20 cellular contexts compared by ENCODE assay signal in genomic region chrX:154023276-154024000, GRCh38. TPM values are rescaled to one million over a fixed set of nuclear protein-coding genes. Genes with fewer than 3 reads are reported as not detected.
A peak's percentile ranks its signal among the peaks of the same experiment; 100 is the strongest.
DNase-seq lines count a peak whose midpoint lies in the region; ATAC-seq and TF ChIP-seq lines count a peak whose summit lies in the region.
"Had no signal": no experiment of that assay in that cellular context is flagged by ENCODE, and none has a peak within 500 bp of the region (broad histone marks: within the 10 kb centered on the region; RNA-seq: fewer than 3 reads in every experiment).

No MANE protein-coding gene starts in this region.

- H3K9me3 ChIP-seq in cardiac muscle cell (ENCODE audit: low read depth) (no peaks in the 10 kb centered on the region), right cardiac atrium (ENCODE audit: control insufficient read depth, low read length) (no peaks in the 10 kb centered on the region)
- H3K9me3 ChIP-seq: colonic mucosa, mucosa of descending colon, pancreas, suprapubic skin had no signal

- H3K4me3 Mint-ChIP-seq in activated CD8-positive, alpha-beta T cell treated with anti-CD3 and anti-CD28 coated beads, Interleukin-2, amount 10 ng/mL, durations not matched to agents 7 days and 5 days, result no peak overlapping the region
- H3K4me3 Mint-ChIP-seq in type B pancreatic cell, result peak overlapping the region; percentile 49

- H3K36me3 ChIP-seq in cardiac muscle cell, result no peaks in the 10 kb centered on the region
- H3K36me3 ChIP-seq: colonic mucosa, pancreas, suprapubic skin had no signal

- 73% methylated on average over 27 of the region's 27 CpGs for WGBS in right cardiac atrium

- H3K36me3 Mint-ChIP-seq in activated CD8-positive, alpha-beta T cell treated with anti-CD3 and anti-CD28 coated beads, Interleukin-2, amount 10 ng/mL, durations not matched to agents 7 days and 5 days (ENCODE audit: low read depth), result peaks cover 16% of the 10 kb centered on the region
- H3K36me3 Mint-ChIP-seq in type B pancreatic cell, result no peaks in the 10 kb centered on the region

- DNase-seq in cardiac muscle cell (ENCODE audit: low read depth in 1 of 2, low spot score in 1 of 2), result no peak
- no peak for DNase-seq in right cardiac atrium
- no peak for DNase-seq in activated CD8-positive, alpha-beta T cell treated with anti-CD3 and anti-CD28 coated beads, Interleukin-2, amount 10 ng/mL, durations not matched to agents 7 days and 5 days
- DNase-seq in left lobe of liver (ENCODE audit: low spot score), result no peak
- DNase-seq in type B pancreatic cell (ENCODE audit: extremely low spot score, unreplicated experiment), result no peak
- DNase-seq in dedifferentiated amniotic fluid mesenchymal stem cell (ENCODE audit: extremely low spot score), result no peak
- no peak for DNase-seq in NCI-H128 (lab: John Stamatoyannopoulos, UW; ENCODE audit: unreplicated experiment)
- DNase-seq in glomerular visceral epithelial cell (ENCODE audit: extremely low spot score), result no peak
- DNase-seq: activated CD4-positive, alpha-beta T cell treated with anti-CD3 and anti-CD28 coated beads, Interleukin-2, amount 50 U/mL, for 1 hour; colonic mucosa; foreskin melanocyte; left cardiac atrium; NCI-H1048; NCI-H526; stimulated activated CD4-positive, alpha-beta T cell treated with anti-CD3 and anti-CD28 coated beads, Interleukin-2, amount 100 ng/mL, for 48 hours had no signal

- H3K27ac ChIP-seq in cardiac muscle cell, result peak overlapping the region; percentile 86
- no peak overlapping the region for H3K27ac ChIP-seq in right cardiac atrium (ENCODE audit: low read length)
- H3K27ac ChIP-seq: colonic mucosa, KMS-11, pancreas, suprapubic skin had no signal

- CTCF ChIA-PET in activated CD8-positive, alpha-beta T cell treated with anti-CD3 and anti-CD28 coated beads, Interleukin-2, amount 10 ng/mL, durations not matched to agents 7 days and 5 days (lab: Charles Lee), result no interaction called here

- TF ChIP-seq CTCF in cardiac muscle cell (IDR thresholded peaks at IDR 0.05; ENCODE audit: low read depth, low read length) (no peak), type B pancreatic cell (conservative IDR thresholded peaks at IDR 0.05) (no peak)

- H3K4me1 Mint-ChIP-seq in activated CD8-positive, alpha-beta T cell treated with anti-CD3 and anti-CD28 coated beads, Interleukin-2, amount 10 ng/mL, durations not matched to agents 7 days and 5 days (ENCODE audit: low read depth), result peaks cover 10% of the 10 kb centered on the region
- peaks cover 20% of the 10 kb centered on the region for H3K4me1 Mint-ChIP-seq in type B pancreatic cell (ENCODE audit: unreplicated experiment)

- ATAC-seq in right cardiac atrium (no peak), left lobe of liver (peak; percentile 48)
- no peak for ATAC-seq in activated CD8-positive, alpha-beta T cell treated with anti-CD3 and anti-CD28 coated beads, Interleukin-2, amount 10 ng/mL, durations not matched to agents 7 days and 5 days
- ATAC-seq: left cardiac atrium, mucosa of descending colon, pancreas had no signal

- POLR2A ChIA-PET in activated CD8-positive, alpha-beta T cell treated with anti-CD3 and anti-CD28 coated beads, Interleukin-2, amount 10 ng/mL, durations not matched to agents 7 days and 5 days (lab: Charles Lee), result interaction anchor here (0.6 kb wide), 1 partner anchor 894 kb away, joined by 4 read pairs; no protein-coding TSS in a partner anchor

- H3K4me1 ChIP-seq in cardiac muscle cell (ENCODE audit: low read depth), result peaks cover 50% of the 10 kb centered on the region
- peaks cover 5% of the 10 kb centered on the region for H3K4me1 ChIP-seq in right cardiac atrium (ENCODE audit: control insufficient read depth, insufficient read depth, low read length)
- H3K4me1 ChIP-seq: colonic mucosa, pancreas had no signal

- no peaks in the 10 kb centered on the region for H3K9me3 Mint-ChIP-seq in activated CD8-positive, alpha-beta T cell treated with anti-CD3 and anti-CD28 coated beads, Interleukin-2, amount 10 ng/mL, durations not matched to agents 7 days and 5 days (ENCODE audit: insufficient read depth)
- no peaks in the 10 kb centered on the region for H3K9me3 Mint-ChIP-seq in type B pancreatic cell
- H3K9me3 Mint-ChIP-seq: activated T-helper 2 cell treated with anti-CD3 and anti-CD28 coated beads, Interferon-gamma antibody, Interleukin-2, Interleukin-4, amounts not matched to agents 10 μg/mL and 5 μg/mL and 100 μg/mL, durations not matched to agents 14 hours and 24 hours and 36 hours had no signal

- H3K27me3 Mint-ChIP-seq in activated CD8-positive, alpha-beta T cell treated with anti-CD3 and anti-CD28 coated beads, Interleukin-2, amount 10 ng/mL, durations not matched to agents 7 days and 5 days (ENCODE audit: low read depth), result no peaks in the 10 kb centered on the region
- no peaks in the 10 kb centered on the region for H3K27me3 Mint-ChIP-seq in type B pancreatic cell

- H3K27me3 ChIP-seq in cardiac muscle cell (no peaks in the 10 kb centered on the region), right cardiac atrium (ENCODE audit: control insufficient read depth, insufficient read depth) (no peaks in the 10 kb centered on the region)
- H3K27me3 ChIP-seq: colonic mucosa, suprapubic skin had no signal

- H3K27ac Mint-ChIP-seq in activated CD8-positive, alpha-beta T cell treated with anti-CD3 and anti-CD28 coated beads, Interleukin-2, amount 10 ng/mL, durations not matched to agents 7 days and 5 days, result peak overlapping the region; percentile 66
- H3K27ac Mint-ChIP-seq in type B pancreatic cell, result peak overlapping the region; percentile 0
- H3K27ac Mint-ChIP-seq: activated T-helper 2 cell treated with anti-CD3 and anti-CD28 coated beads, Interferon-gamma antibody, Interleukin-2, Interleukin-4, amounts not matched to agents 10 μg/mL and 5 μg/mL and 100 μg/mL, durations not matched to agents 14 hours and 24 hours and 36 hours had no signal

- H3K4me3 ChIP-seq in cardiac muscle cell (no peak overlapping the region), right cardiac atrium (ENCODE audit: low read length) (no peak overlapping the region)
- H3K4me3 ChIP-seq: colonic mucosa, mucosa of descending colon, pancreas, suprapubic skin had no signal

- intact Hi-C loops in right cardiac atrium (cut with DNase I), result no loop called here

RNA-seq across cellular contexts. Expression of gene IRAK1, which starts 3.7 kb away (rescaled TPM):
- total RNA-seq in cardiac muscle cell, result 22.7 and 27.3 TPM in 2 replicates
- 31.1 and 31.7 TPM in 2 replicates for polyA plus RNA-seq in cardiac muscle cell
- total RNA-seq in right cardiac atrium, result 10 to 100 TPM; 33.2 to 53.2 (median 43.0) TPM
- polyA plus RNA-seq in right cardiac atrium, result 28.2 TPM
- 100 to 1,000 TPM; 164 to 165 TPM for total RNA-seq in activated CD8-positive, alpha-beta T cell treated with anti-CD3 and anti-CD28 coated beads, Interleukin-2, amount 10 ng/mL, durations not matched to agents 7 days and 5 days
- total RNA-seq in left lobe of liver, result 58.4 TPM
- total RNA-seq in type B pancreatic cell (ENCODE audit: low replicate concordance), result 83.8 and 86.1 TPM in 2 replicates

RNA-seq across cellular contexts. Expression of gene TMEM187, which starts 50.9 kb away (rescaled TPM):
- total RNA-seq in cardiac muscle cell (12.9 and 13.4 TPM in 2 replicates), right cardiac atrium (10 to 100 TPM in 2 of 4 donors, 1 to 10 TPM in 2; 7.6 to 11.9 (median 10.4) TPM), left lobe of liver (11.6 TPM), type B pancreatic cell (ENCODE audit: low replicate concordance) (14.4 and 15.2 TPM in 2 replicates)
- polyA plus RNA-seq in cardiac muscle cell (12.9 and 14.6 TPM in 2 replicates), right cardiac atrium (6.8 TPM)
- total RNA-seq in activated CD8-positive, alpha-beta T cell treated with anti-CD3 and anti-CD28 coated beads, Interleukin-2, amount 10 ng/mL, durations not matched to agents 7 days and 5 days, result 1 to 10 TPM; 5.9 to 6.2 TPM

RNA-seq across cellular contexts. Expression of gene HCFC1, which starts 51.8 kb away (rescaled TPM):
- total RNA-seq in cardiac muscle cell, result 72.7 and 85.6 TPM in 2 replicates
- polyA plus RNA-seq in cardiac muscle cell, result 21.5 and 30.1 TPM in 2 replicates
- total RNA-seq in right cardiac atrium, result 10 to 100 TPM; 26.9 to 41.4 (median 32.9) TPM
- polyA plus RNA-seq in right cardiac atrium, result 17.3 TPM
- 100 to 1,000 TPM; 141 to 146 TPM for total RNA-seq in activated CD8-positive, alpha-beta T cell treated with anti-CD3 and anti-CD28 coated beads, Interleukin-2, amount 10 ng/mL, durations not matched to agents 7 days and 5 days
- total RNA-seq in left lobe of liver, result 17.2 TPM
- 81.2 and 98.0 TPM in 2 replicates for total RNA-seq in type B pancreatic cell (ENCODE audit: low replicate concordance)
